In the genomic region with DNA sequence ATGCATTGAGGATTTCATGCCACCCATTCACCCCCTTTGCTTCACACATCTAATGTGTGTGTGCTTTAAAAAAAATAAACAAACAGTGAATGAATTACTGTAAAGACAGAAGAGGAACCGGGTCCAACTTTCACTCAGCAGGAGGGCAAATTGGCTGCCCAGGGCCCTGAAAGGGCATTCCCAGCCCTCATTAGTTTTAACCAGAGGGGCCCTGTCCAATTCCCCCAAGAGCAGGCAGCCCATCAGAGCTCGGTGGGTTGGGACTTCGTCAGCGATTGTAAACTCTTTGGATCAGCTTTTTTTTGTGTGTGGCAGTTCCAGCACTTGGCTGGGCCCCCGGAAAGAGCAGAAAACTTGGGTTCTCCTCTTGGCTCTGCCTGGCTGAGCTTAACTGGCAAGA, we compare ENCODE assay signal across 16 cellular contexts.
A peak's percentile ranks its signal among the peaks of the same experiment; 100 is the strongest.
DNase-seq lines count a peak whose midpoint lies in the region; ATAC-seq and TF ChIP-seq lines count a peak whose summit lies in the region.
"Had no signal": no experiment of that assay in that cellular context is flagged by ENCODE, and none has a peak within 500 bp of the region (broad histone marks: within the 10 kb centered on the region; RNA-seq: fewer than 3 reads in every experiment).

No MANE protein-coding gene starts in this region.

- H3K4me1 Mint-ChIP-seq in CD14-positive monocyte = peaks cover 4% of the 10 kb centered on the region
- no peaks in the 10 kb centered on the region for H3K4me1 Mint-ChIP-seq in activated CD4-positive, alpha-beta T cell treated with anti-CD3 and anti-CD28 coated beads, Interleukin-2, amount 10 ng/mL, durations not matched to agents 24 days and 14 days
- H3K4me1 Mint-ChIP-seq in activated CD8-positive, alpha-beta T cell treated with anti-CD3 and anti-CD28 coated beads, Interleukin-2, amount 10 ng/mL, durations not matched to agents 7 days and 5 days (ENCODE audit: low read depth) = no peaks in the 10 kb centered on the region

- ATAC-seq in activated CD8-positive, alpha-beta T cell treated with anti-CD3 and anti-CD28 coated beads, Interleukin-2, amount 10 ng/mL, durations not matched to agents 7 days and 5 days = no peak
- no peak for ATAC-seq in HG02763 (IDR thresholded peaks at IDR 0.05; ENCODE audit: unreplicated experiment)
- ATAC-seq: Right ventricle myocardium inferior had no signal

- no peak for TF ChIP-seq CTCF in parathyroid adenoma (IDR thresholded peaks at IDR 0.05)
- no peak for TF ChIP-seq CTCF in CD14-positive monocyte (IDR thresholded peaks at IDR 0.05)

- intact Hi-C loops in head of caudate nucleus (cut with DNase I) = no loop called here
- intact Hi-C loops in CD14-positive monocyte (cut with micrococcal nuclease) = no loop called here
- intact Hi-C loops in activated CD4-positive, alpha-beta T cell treated with anti-CD3 and anti-CD28 coated beads, Interleukin-2, amount 10 ng/mL, durations not matched to agents 24 days and 14 days (cut with micrococcal nuclease) = no loop called here

- peaks cover 0 to 3% of the 10 kb centered on the region in 2 donors for H3K36me3 Mint-ChIP-seq in CD14-positive monocyte
- H3K36me3 Mint-ChIP-seq in activated CD4-positive, alpha-beta T cell treated with anti-CD3 and anti-CD28 coated beads, Interleukin-2, amount 10 ng/mL, durations not matched to agents 24 days and 14 days (ENCODE audit: low read depth) = no peaks in the 10 kb centered on the region
- no peaks in the 10 kb centered on the region for H3K36me3 Mint-ChIP-seq in activated CD8-positive, alpha-beta T cell treated with anti-CD3 and anti-CD28 coated beads, Interleukin-2, amount 10 ng/mL, durations not matched to agents 7 days and 5 days (ENCODE audit: low read depth)

- CTCF ChIA-PET in activated CD8-positive, alpha-beta T cell treated with anti-CD3 and anti-CD28 coated beads, Interleukin-2, amount 10 ng/mL, durations not matched to agents 7 days and 5 days (lab: Charles Lee) = no interaction called here

- H3K4me2 ChIP-seq in parathyroid adenoma (ENCODE audit: low read length) = no peak overlapping the region

- no peaks in the 10 kb centered on the region for H3K27me3 ChIP-seq in parathyroid adenoma (ENCODE audit: control insufficient read depth, insufficient read depth, low read length)

- POLR2A ChIA-PET in activated CD8-positive, alpha-beta T cell treated with anti-CD3 and anti-CD28 coated beads, Interleukin-2, amount 10 ng/mL, durations not matched to agents 7 days and 5 days (lab: Charles Lee) = no interaction called here

- H3K9me3 ChIP-seq in parathyroid adenoma (ENCODE audit: control insufficient read depth, low read length) = no peaks in the 10 kb centered on the region

- no peaks in the 10 kb centered on the region for H3K36me3 ChIP-seq in parathyroid adenoma (ENCODE audit: control insufficient read depth, insufficient read depth, low read length)

- peaks cover 7 to 34% (median 22%) of the 10 kb centered on the region in 7 donors for H3K9me3 Mint-ChIP-seq in CD14-positive monocyte
- H3K9me3 Mint-ChIP-seq in activated CD4-positive, alpha-beta T cell treated with anti-CD3 and anti-CD28 coated beads, Interleukin-2, amount 10 ng/mL, durations not matched to agents 24 days and 14 days = peaks cover 20% of the 10 kb centered on the region
- H3K9me3 Mint-ChIP-seq in activated CD8-positive, alpha-beta T cell treated with anti-CD3 and anti-CD28 coated beads, Interleukin-2, amount 10 ng/mL, durations not matched to agents 7 days and 5 days (ENCODE audit: insufficient read depth) = no peaks in the 10 kb centered on the region

- H3K27ac ChIP-seq in parathyroid adenoma = no peak overlapping the region
- H3K27ac ChIP-seq: C4-2B had no signal

- H3K4me3 ChIP-seq in parathyroid adenoma (ENCODE audit: low read depth, low read length) = no peak overlapping the region

- H3K4me1 ChIP-seq in parathyroid adenoma = no peaks in the 10 kb centered on the region

- no peak overlapping the region for H3K9ac ChIP-seq in parathyroid adenoma

- no peaks in the 10 kb centered on the region for H3K27me3 Mint-ChIP-seq in CD14-positive monocyte (ENCODE audit: low read depth in 3 of 3)
- no peaks in the 10 kb centered on the region for H3K27me3 Mint-ChIP-seq in activated CD4-positive, alpha-beta T cell treated with anti-CD3 and anti-CD28 coated beads, Interleukin-2, amount 10 ng/mL, durations not matched to agents 24 days and 14 days
- no peaks in the 10 kb centered on the region for H3K27me3 Mint-ChIP-seq in activated CD8-positive, alpha-beta T cell treated with anti-CD3 and anti-CD28 coated beads, Interleukin-2, amount 10 ng/mL, durations not matched to agents 7 days and 5 days (ENCODE audit: low read depth)

- H3K4me3 Mint-ChIP-seq in CD14-positive monocyte = no peak overlapping the region
- no peak overlapping the region for H3K4me3 Mint-ChIP-seq in activated CD4-positive, alpha-beta T cell treated with anti-CD3 and anti-CD28 coated beads, Interleukin-2, amount 10 ng/mL, durations not matched to agents 24 days and 14 days
- no peak overlapping the region for H3K4me3 Mint-ChIP-seq in activated CD8-positive, alpha-beta T cell treated with anti-CD3 and anti-CD28 coated beads, Interleukin-2, amount 10 ng/mL, durations not matched to agents 7 days and 5 days

- DNase-seq in Ammon's horn (ENCODE audit: low spot score) (peak; percentile 30), anterior cingulate cortex (lab: John Stamatoyannopoulos, UW) (peak in 45 of 58 donors; percentile 10 to 87 (median 50)), head of caudate nucleus (peak in 26 of 42 donors; percentile 8 to 61 (median 31)), CD14-positive monocyte (ENCODE audit: low spot score) (no peak)
- no peak for DNase-seq in activated CD4-positive, alpha-beta T cell treated with anti-CD3 and anti-CD28 coated beads, Interleukin-2, amount 10 ng/mL, durations not matched to agents 24 days and 14 days
- DNase-seq in activated CD8-positive, alpha-beta T cell treated with anti-CD3 and anti-CD28 coated beads, Interleukin-2, amount 10 ng/mL, durations not matched to agents 7 days and 5 days = no peak
- DNase-seq: AML-193, KBM-7, NCI-H1092 treated with DMSO at 0.1 percent for 48 hours, NCI-H1694, NCI-H2171 treated with DMSO at 0.1 percent for 48 hours, NCI-H524 treated with DMSO at 0.1 percent for 48 hours had no signal

- H3K27ac Mint-ChIP-seq in CD14-positive monocyte = no peak overlapping the region
- H3K27ac Mint-ChIP-seq in activated CD4-positive, alpha-beta T cell treated with anti-CD3 and anti-CD28 coated beads, Interleukin-2, amount 10 ng/mL, durations not matched to agents 24 days and 14 days = no peak overlapping the region
- no peak overlapping the region for H3K27ac Mint-ChIP-seq in activated CD8-positive, alpha-beta T cell treated with anti-CD3 and anti-CD28 coated beads, Interleukin-2, amount 10 ng/mL, durations not matched to agents 7 days and 5 days

- H2AFZ ChIP-seq in parathyroid adenoma = peak overlapping the region; percentile 6

- no peaks in the 10 kb centered on the region for H3K79me2 ChIP-seq in parathyroid adenoma

Comparison
In these comparisons a context has a peak if more than half of its experiments do, and no peak if none do; other contexts are left out.
1. DNase-seq: peak in Ammon's horn (single experiment), anterior cingulate cortex (45 of 58) and head of caudate nucleus (26 of 42); none in CD14-positive monocyte (single experiment), activated CD4-positive, alpha-beta T cell treated with anti-CD3 and anti-CD28 coated beads, Interleukin-2, amount 10 ng/mL, durations not matched to agents 24 days and 14 days (single experiment) and activated CD8-positive, alpha-beta T cell treated with anti-CD3 and anti-CD28 coated beads, Interleukin-2, amount 10 ng/mL, durations not matched to agents 7 days and 5 days (single experiment).